Comparison of ENCODE assay signal across 8 cellular contexts in genomic region chr6:36874443-36875249, GRCh38. TPM values are rescaled to one million over a fixed set of nuclear protein-coding genes. Genes with fewer than 3 reads are reported as not detected.
DNase-seq lines count a peak whose midpoint lies in the region; ATAC-seq and TF ChIP-seq lines count a peak whose summit lies in the region.

TSS of gene PPIL1 (minus strand) at chr6:36874803. CDS start at chr6:36874772, 31 bp downstream.

- peak within 1 kb of the TSS; percentile 95 for H3K9ac ChIP-seq in iPS-20b (ENCODE audit: low read depth, low read length)

- ATAC-seq in GM18858 (IDR thresholded peaks at IDR 0.05; ENCODE audit: unreplicated experiment) (peak; percentile 51), HG03095 (IDR thresholded peaks at IDR 0.05; ENCODE audit: unreplicated experiment) (peak; percentile 82)

- intact Hi-C loops in breast epithelium (cut with DNase I; ENCODE audit: low total_unique reads), result no loop called here

- H3K4me3 ChIP-seq in breast epithelium, result peak within 1 kb of the TSS; percentile 71 to 89 (median 83)
- peak within 1 kb of the TSS; percentile 91 for H3K4me3 ChIP-seq in iPS-20b (ENCODE audit: low read length)
- peak within 1 kb of the TSS; percentile 59 to 95 (median 93) for H3K4me3 ChIP-seq in skin epidermis

- DNase-seq in A172 (ENCODE audit: low spot score) (peak; percentile 84), NCI-H2171 treated with DMSO at 0.1 percent for 48 hours (lab: John Stamatoyannopoulos, UW) (peak; percentile 98), breast epithelium (ENCODE audit: low spot score in 2 of 2) (peak; percentile 70 to 76)

- TF ChIP-seq POLR2A in breast epithelium (IDR thresholded peaks at IDR 0.05), result no peak

- H3K36me3 ChIP-seq in breast epithelium (no peaks in the 10 kb centered on the region), iPS-20b (ENCODE audit: insufficient read depth, low read depth, low read length) (peaks cover 32% of the 10 kb centered on the region)

- TF ChIP-seq CTCF in VCaP (conservative IDR thresholded peaks at IDR 0.05) (no peak), breast epithelium (IDR thresholded peaks at IDR 0.05) (peak in 1 of 3 donors; percentile 10)

- H3K27me3 ChIP-seq in breast epithelium (no peaks in the 10 kb centered on the region), iPS-20b (ENCODE audit: insufficient read depth, low read length) (no peaks in the 10 kb centered on the region)

- H3K4me1 ChIP-seq in breast epithelium, result no peaks in the 10 kb centered on the region
- H3K4me1 ChIP-seq in iPS-20b (ENCODE audit: insufficient read depth, low read length), result peaks cover 5% of the 10 kb centered on the region; the same call in 1 of the 2 replicates

- H3K9me3 ChIP-seq in breast epithelium (no peaks in the 10 kb centered on the region), iPS-20b (ENCODE audit: insufficient read depth, low read depth, low read length) (no peaks in the 10 kb centered on the region)

- H3K27ac ChIP-seq in VCaP (peak within 1 kb of the TSS; percentile 94), breast epithelium (peak within 1 kb of the TSS; percentile 81 to 89), iPS-20b (ENCODE audit: low read length) (peak within 1 kb of the TSS; percentile 96), skin epidermis (peak within 1 kb of the TSS; percentile 61 to 99 (median 95))

RNA-seq across cellular contexts. Expression of gene PPIL1, which starts in this region (rescaled TPM):
- 64.3 and 71.7 TPM in 2 replicates for total RNA-seq in A172 (2014; rRNA removed; shearing (Covaris generic))
- total RNA-seq in breast epithelium, result 10 to 100 TPM in 2 of 3 donors, 1 to 10 TPM in 1; 4.5 to 24.7 (median 19.7) TPM

Comparison
In these comparisons a context has a peak if more than half of its experiments do, and no peak if none do; other contexts are left out.
1. Peak in every context shown above with its lines: DNase-seq, ATAC-seq, H3K4me3 ChIP-seq and H3K27ac ChIP-seq.